In genomic region chr6:55377150-55377549, GRCh38 we compare ENCODE assay signal across 31 cellular contexts. TPM values are rescaled to one million over a fixed set of nuclear protein-coding genes. Genes with fewer than 3 reads are reported as not detected.
"Had no signal": no experiment of that assay in that cellular context is flagged by ENCODE, and none has a peak within 500 bp of the region (broad histone marks: within the 10 kb centered on the region; RNA-seq: fewer than 3 reads in every experiment).

No MANE protein-coding gene starts in this region.

- H3K27ac Mint-ChIP-seq: stimulated activated effector memory CD8-positive, alpha-beta T cell treated with anti-CD3 and anti-CD28 coated beads, Interleukin-12 subunit alpha, Interleukin-12 subunit beta, amount 100 ng/mL, for 72 hours; stimulated activated memory B cell treated with anti-CD40 and anti-IgM and Interleukin-4, amounts not matched to agents 10 μg/mL and 1 μg/mL and 100 μg/mL, for 72 hours; stimulated activated naive B cell treated with anti-CD40 and anti-IgM and Interleukin-4, amounts not matched to agents 10 μg/mL and 1 μg/mL and 100 μg/mL, for 72 hours; stimulated activated naive CD8-positive, alpha-beta T cell treated with anti-CD3 and anti-CD28 coated beads, Interleukin-15, amount 100 ng/mL, for 72 hours; stimulated activated naive CD8-positive, alpha-beta T cell treated with anti-CD3 and anti-CD28 coated beads, Interleukin-15, Interleukin-2, amounts not matched to agents 100 ng/mL and 50 ng/mL, for 24 hours; type B pancreatic cell had no signal

- DNase-seq: stimulated activated CD4-positive, alpha-beta T cell treated with anti-CD3 and anti-CD28 coated beads, Interleukin-2, amount 100 ng/mL, for 48 hours; stimulated activated CD4-positive, alpha-beta T cell treated with anti-CD3 and anti-CD28 coated beads, Interleukin-4, amount 100 ng/mL, for 1 hour; stimulated activated CD4-positive, alpha-beta T cell treated with anti-CD3 and anti-CD28 coated beads, Interleukin-4, amount 100 ng/mL, for 24 hours; stimulated activated CD4-positive, alpha-beta T cell treated with anti-CD3 and anti-CD28 coated beads, Interleukin-4, amount 100 ng/mL, for 4 hours; stimulated activated CD8-positive, alpha-beta memory T cell treated with anti-CD3 and anti-CD28 coated beads, Interleukin-4, amount 100 ng/mL, for 48 hours; stimulated activated naive B cell treated with anti-CD40 and anti-IgM and Interleukin-4, amounts not matched to agents 10 μg/mL and 1 μg/mL and 100 μg/mL, for 72 hours; stimulated activated naive CD4-positive, alpha-beta T cell; stimulated activated naive CD4-positive, alpha-beta T cell treated with Interleukin-2 at 50 U/mL for 16 hours; stimulated activated naive CD8-positive, alpha-beta T cell treated with anti-CD3 and anti-CD28 coated beads, Interleukin-15, amount 100 ng/mL, for 72 hours; stimulated activated naive CD8-positive, alpha-beta T cell treated with anti-CD3 and anti-CD28 coated beads, Interleukin-15, Interleukin-2, amounts not matched to agents 100 U/mL and 50 U/mL, for 24 hours; stomach; substantia nigra; testis; thyroid gland; tibial artery; transverse colon; trophoblast cell; upper lobe of left lung; upper lobe of right lung; uterus had no signal

- H3K27me3 Mint-ChIP-seq: stimulated activated memory B cell treated with anti-CD40 and anti-IgM and Interleukin-4, amounts not matched to agents 10 μg/mL and 1 μg/mL and 100 μg/mL, for 72 hours; stimulated activated naive B cell treated with anti-CD40 and anti-IgM and Interleukin-4, amounts not matched to agents 10 μg/mL and 1 μg/mL and 100 μg/mL, for 72 hours; stimulated activated naive CD8-positive, alpha-beta T cell treated with anti-CD3 and anti-CD28 coated beads, Interleukin-15, amount 100 ng/mL, for 72 hours; stimulated activated naive CD8-positive, alpha-beta T cell treated with anti-CD3 and anti-CD28 coated beads, Interleukin-15, Interleukin-2, amounts not matched to agents 100 ng/mL and 50 ng/mL, for 24 hours had no signal

- H3K4me3 Mint-ChIP-seq: stimulated activated effector memory CD8-positive, alpha-beta T cell treated with anti-CD3 and anti-CD28 coated beads, Interleukin-12 subunit alpha, Interleukin-12 subunit beta, amount 100 ng/mL, for 72 hours; stimulated activated memory B cell treated with anti-CD40 and anti-IgM and Interleukin-4, amounts not matched to agents 10 μg/mL and 1 μg/mL and 100 μg/mL, for 72 hours; stimulated activated naive B cell treated with anti-CD40 and anti-IgM and Interleukin-4, amounts not matched to agents 10 μg/mL and 1 μg/mL and 100 μg/mL, for 72 hours; stimulated activated naive CD8-positive, alpha-beta T cell treated with anti-CD3 and anti-CD28 coated beads, Interleukin-15, amount 100 ng/mL, for 72 hours; stimulated activated naive CD8-positive, alpha-beta T cell treated with anti-CD3 and anti-CD28 coated beads, Interleukin-15, Interleukin-2, amounts not matched to agents 100 ng/mL and 50 ng/mL, for 24 hours; type B pancreatic cell had no signal

- H3K4me1 Mint-ChIP-seq: stimulated activated effector memory CD8-positive, alpha-beta T cell treated with anti-CD3 and anti-CD28 coated beads, Interleukin-12 subunit alpha, Interleukin-12 subunit beta, amount 100 ng/mL, for 72 hours; stimulated activated memory B cell treated with anti-CD40 and anti-IgM and Interleukin-4, amounts not matched to agents 10 μg/mL and 1 μg/mL and 100 μg/mL, for 72 hours; stimulated activated naive B cell treated with anti-CD40 and anti-IgM and Interleukin-4, amounts not matched to agents 10 μg/mL and 1 μg/mL and 100 μg/mL, for 72 hours; stimulated activated naive CD8-positive, alpha-beta T cell treated with anti-CD3 and anti-CD28 coated beads, Interleukin-15, amount 100 ng/mL, for 72 hours had no signal

- H3K36me3 Mint-ChIP-seq: stimulated activated effector memory CD8-positive, alpha-beta T cell treated with anti-CD3 and anti-CD28 coated beads, Interleukin-12 subunit alpha, Interleukin-12 subunit beta, amount 100 ng/mL, for 72 hours; stimulated activated memory B cell treated with anti-CD40 and anti-IgM and Interleukin-4, amounts not matched to agents 10 μg/mL and 1 μg/mL and 100 μg/mL, for 72 hours; stimulated activated naive B cell treated with anti-CD40 and anti-IgM and Interleukin-4, amounts not matched to agents 10 μg/mL and 1 μg/mL and 100 μg/mL, for 72 hours; type B pancreatic cell had no signal

- H3K9me3 Mint-ChIP-seq: type B pancreatic cell had no signal

RNA-seq across cellular contexts. Expression of gene GFRAL, which starts 49.9 kb away (rescaled TPM):
- total RNA-seq: stomach, subcutaneous adipose tissue, suprapubic skin, thoracic aorta, thyroid gland, tibial nerve, transverse colon, upper lobe of left lung, upper lobe of right lung, ureter, urinary bladder, uterus, vagina had no signal
